In the genomic region with DNA sequence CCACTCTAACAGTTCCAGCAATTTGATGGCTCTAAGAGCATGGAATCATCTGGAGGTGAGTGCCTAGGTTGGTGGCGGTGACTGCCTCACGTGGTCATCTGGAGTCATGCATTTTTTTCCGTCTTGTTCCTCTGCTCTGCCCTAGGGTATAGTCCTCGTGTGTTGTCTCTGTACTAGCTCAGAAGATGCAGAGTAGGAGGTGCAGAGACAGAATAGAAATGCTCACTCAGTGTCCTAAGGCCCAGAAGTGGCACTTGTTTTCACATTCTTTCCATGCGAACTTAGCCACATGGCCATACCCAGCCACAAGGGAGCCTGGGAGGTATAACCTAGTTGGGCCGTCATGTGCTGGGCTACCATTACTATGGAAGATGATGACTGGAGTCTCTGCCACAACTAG, we compare ENCODE assay signal across 29 cellular contexts. TPM values are rescaled to one million over a fixed set of nuclear protein-coding genes. Genes with fewer than 3 reads are reported as not detected.
A peak's percentile ranks its signal among the peaks of the same experiment; 100 is the strongest.
DNase-seq lines count a peak whose midpoint lies in the region; ATAC-seq, FAIRE-seq and TF ChIP-seq lines count a peak whose summit lies in the region.
"Had no signal": no experiment of that assay in that cellular context is flagged by ENCODE, and none has a peak within 500 bp of the region (broad histone marks: within the 10 kb centered on the region; RNA-seq: fewer than 3 reads in every experiment).

No MANE protein-coding gene starts in this region.

- TF ChIP-seq POLR2A in GM12878 (IDR thresholded peaks at IDR 0.05; ENCODE audit: low read depth, low read length): no peak

- no peak for TF ChIP-seq EP300 in GM12878 (IDR thresholded peaks at IDR 0.05; ENCODE audit: borderline replicate concordance in 1 of 2, control insufficient read depth in 1 of 2, low read depth in 2 of 2, low read length in 2 of 2)

- H3K4me2 ChIP-seq in GM12878 (ENCODE audit: control insufficient read depth, insufficient read depth): no peak overlapping the region
- H3K4me2 ChIP-seq: PC-9 had no signal

- FAIRE-seq in GM12878 (lab: Jason Lieb, UNC): no peak
- FAIRE-seq: astrocyte, GM12891, keratinocyte had no signal

- H3K4me3 ChIP-seq in CD4-positive, alpha-beta memory T cell (ENCODE audit: low read length in 2 of 2): no peak overlapping the region
- H3K4me3 ChIP-seq in GM12878 (no peak overlapping the region), neutrophil (ENCODE audit: low read depth in 1 of 2, low read length in 1 of 2) (no peak overlapping the region)
- H3K4me3 ChIP-seq: GM23248, lower lobe of right lung, PC-9, suprapubic skin had no signal

- POLR2A ChIA-PET in activated CD4-positive, alpha-beta T cell treated with anti-CD3 and anti-CD28 coated beads for 36 hours (lab: Charles Lee): no interaction called here
- POLR2A ChIA-PET in CD4-positive, alpha-beta memory T cell (lab: Charles Lee; ENCODE audit: partially characterized antibody): no interaction called here
- POLR2A ChIA-PET in GM12878 (lab: Charles Lee): interaction anchor here (0.5 to 0.6 kb wide), 2 partner anchors 168 to 418 kb away, joined by 3 read pairs; no protein-coding TSS in a partner anchor
- POLR2A ChIA-PET in activated CD4-positive, alpha-beta memory T cell treated with anti-CD3 and anti-CD28 coated beads for 36 hours (lab: Charles Lee): no interaction called here

- no peaks in the 10 kb centered on the region for H3K9me3 ChIP-seq in CD4-positive, alpha-beta memory T cell (ENCODE audit: control insufficient read depth in 1 of 2, low read length in 2 of 2)
- H3K9me3 ChIP-seq in GM12878 (replicated peaks; ENCODE audit: control insufficient read depth, insufficient read depth, low read length) (peaks cover 10% of the 10 kb centered on the region), neutrophil (no peaks in the 10 kb centered on the region)
- H3K9me3 ChIP-seq: suprapubic skin had no signal

- no peaks in the 10 kb centered on the region for H3K27me3 Mint-ChIP-seq in activated CD4-positive, alpha-beta T cell treated with anti-CD3 and anti-CD28 coated beads for 36 hours
- H3K27me3 Mint-ChIP-seq in CD4-positive, alpha-beta memory T cell: no peaks in the 10 kb centered on the region
- no peaks in the 10 kb centered on the region for H3K27me3 Mint-ChIP-seq in activated CD4-positive, alpha-beta memory T cell treated with anti-CD3 and anti-CD28 coated beads for 36 hours

- H3K9me3 Mint-ChIP-seq in activated CD4-positive, alpha-beta T cell treated with anti-CD3 and anti-CD28 coated beads for 36 hours (ENCODE audit: low read depth): no peaks in the 10 kb centered on the region
- peaks cover 0 to 8% (median 2%) of the 10 kb centered on the region in 8 donors for H3K9me3 Mint-ChIP-seq in CD4-positive, alpha-beta memory T cell
- peaks cover 7% of the 10 kb centered on the region for H3K9me3 Mint-ChIP-seq in activated CD4-positive, alpha-beta memory T cell treated with anti-CD3 and anti-CD28 coated beads for 36 hours

- DNase-seq in activated CD4-positive, alpha-beta T cell treated with anti-CD3 and anti-CD28 coated beads for 36 hours: no peak
- no peak for DNase-seq in activated CD4-positive, alpha-beta T cell treated with anti-CD3 and anti-CD28 coated beads, Interleukin-2, amount 50 U/mL, for 1 hour
- no peak for DNase-seq in CD4-positive, alpha-beta memory T cell
- no peak for DNase-seq in GM12878 (ENCODE audit: low read depth, low spot score)
- no peak for DNase-seq in activated CD4-positive, alpha-beta memory T cell treated with anti-CD3 and anti-CD28 coated beads for 36 hours
- no peak for DNase-seq in NCI-H748 (lab: John Stamatoyannopoulos, UW; ENCODE audit: unreplicated experiment)
- DNase-seq in DMS114 treated with DMSO at 0.1 percent for 48 hours (lab: John Stamatoyannopoulos, UW; ENCODE audit: unreplicated experiment): no peak
- DNase-seq: activated CD4-positive, alpha-beta T cell treated with anti-CD3 and anti-CD28 coated beads for 48 hours; EL; glutamatergic neuron; GM23248; lower lobe of right lung; NCI-H1092 treated with DMSO at 0.1 percent for 48 hours; NCI-H187; NCI-H526; PC-9; right cardiac atrium; SHP77; stimulated activated CD4-positive, alpha-beta T cell treated with anti-CD3 and anti-CD28 coated beads, Interleukin-12 subunit alpha, Interleukin-12 subunit beta, amount 100 ng/mL, for 4 hours; stimulated activated CD4-positive, alpha-beta T cell treated with anti-CD3 and anti-CD28 coated beads, Interleukin-4, amount 100 ng/mL, for 1 hour had no signal

- in situ Hi-C loops in GM12878 (cut with MboI): no loop called here

- peaks cover 85% of the 10 kb centered on the region for H3K4me1 Mint-ChIP-seq in activated CD4-positive, alpha-beta T cell treated with anti-CD3 and anti-CD28 coated beads for 36 hours
- peaks cover 62 to 84% (median 73%) of the 10 kb centered on the region in 4 donors for H3K4me1 Mint-ChIP-seq in CD4-positive, alpha-beta memory T cell
- peaks cover 72% of the 10 kb centered on the region for H3K4me1 Mint-ChIP-seq in activated CD4-positive, alpha-beta memory T cell treated with anti-CD3 and anti-CD28 coated beads for 36 hours (ENCODE audit: low read depth)

- no peaks in the 10 kb centered on the region for H3K36me3 ChIP-seq in CD4-positive, alpha-beta memory T cell (ENCODE audit: insufficient read depth, low read length)
- H3K36me3 ChIP-seq in GM12878 (ENCODE audit: control insufficient read depth in 2 of 2, insufficient read depth in 2 of 2, low read length in 1 of 2) (peaks cover 2 to 4% of the 10 kb centered on the region in 2 experiments; a peak in 3 of 4 replicates), neutrophil (no peaks in the 10 kb centered on the region)
- H3K36me3 ChIP-seq: lower lobe of right lung, suprapubic skin had no signal

- H3K4me1 ChIP-seq in CD4-positive, alpha-beta memory T cell (ENCODE audit: insufficient read depth, low read length): peaks cover 75% of the 10 kb centered on the region
- H3K4me1 ChIP-seq in GM12878 (ENCODE audit: control insufficient read depth, insufficient read depth, low read length) (no peaks in the 10 kb centered on the region), neutrophil (ENCODE audit: control insufficient read depth in 1 of 2, insufficient read depth in 1 of 2, low read depth in 1 of 2, low read length in 1 of 2) (peaks cover 29 to 44% of the 10 kb centered on the region in 2 experiments)

- no peak overlapping the region for H3K27ac Mint-ChIP-seq in activated CD4-positive, alpha-beta T cell treated with anti-CD3 and anti-CD28 coated beads for 36 hours
- peak overlapping the region in 2 of 7 donors; percentile 14 to 29 for H3K27ac Mint-ChIP-seq in CD4-positive, alpha-beta memory T cell
- H3K27ac Mint-ChIP-seq in activated CD4-positive, alpha-beta memory T cell treated with anti-CD3 and anti-CD28 coated beads for 36 hours: no peak overlapping the region
- H3K27ac Mint-ChIP-seq: activated naive CD4-positive, alpha-beta T cell treated with anti-CD3 and anti-CD28 coated beads, Interleukin-2, amount 50 U/mL, for 72 hours had no signal

- CTCF ChIA-PET in activated CD4-positive, alpha-beta T cell treated with anti-CD3 and anti-CD28 coated beads for 36 hours (lab: Charles Lee): interaction anchor here (1.1 kb wide), 1 partner anchor 23 kb away, joined by 3 read pairs; no protein-coding TSS in a partner anchor
- CTCF ChIA-PET in CD4-positive, alpha-beta memory T cell (lab: Charles Lee; ENCODE audit: partially characterized antibody): no interaction called here
- CTCF ChIA-PET in GM12878 (lab: Yijun Ruan, JAX): no interaction called here
- CTCF ChIA-PET in activated CD4-positive, alpha-beta memory T cell treated with anti-CD3 and anti-CD28 coated beads for 36 hours (lab: Charles Lee): interaction anchor here (1.0 kb wide), 1 partner anchor 15 kb away, joined by 3 read pairs; no protein-coding TSS in a partner anchor

- peaks cover 93% of the 10 kb centered on the region for H3K79me2 ChIP-seq in GM12878 (ENCODE audit: control insufficient read depth, insufficient read depth, low read length)

- peaks cover 6% of the 10 kb centered on the region; the same call in 1 of the 2 replicates for H4K20me1 ChIP-seq in GM12878 (ENCODE audit: control insufficient read depth, insufficient read depth)

- H3K9ac ChIP-seq in GM12878 (ENCODE audit: control insufficient read depth, insufficient read depth, low read length): no peak overlapping the region
- H3K9ac ChIP-seq: GM23248, parathyroid adenoma had no signal

- TF ChIP-seq RAD21 in GM12878 (IDR thresholded peaks at IDR 0.05; ENCODE audit: insufficient read depth, low read depth, low read length): no peak

- no peak overlapping the region for H3K4me3 Mint-ChIP-seq in activated CD4-positive, alpha-beta T cell treated with anti-CD3 and anti-CD28 coated beads for 36 hours
- H3K4me3 Mint-ChIP-seq in CD4-positive, alpha-beta memory T cell: peak overlapping the region in 6 of 8 donors; percentile 20 to 72 (median 44)
- H3K4me3 Mint-ChIP-seq in activated CD4-positive, alpha-beta memory T cell treated with anti-CD3 and anti-CD28 coated beads for 36 hours: no peak overlapping the region

- ATAC-seq in activated CD4-positive, alpha-beta T cell treated with anti-CD3 and anti-CD28 coated beads for 36 hours: peak; percentile 52
- ATAC-seq in GM12878: peak; percentile 17; the same call in 1 of the 3 replicates

- SMC1A ChIA-PET in GM12878 (lab: Charles Lee; ENCODE audit: uncharacterized antibody, unreplicated experiment): no interaction called here

- WGBS in GM12878 (ENCODE audit: insufficient coverage, insufficient replicate concordance, low lambda C conversion rate, missing lambda C conversion rate): 90% methylated on average over 6 of the region's 6 CpGs

- RAD21 ChIA-PET in GM12878 (lab: Charles Lee; ENCODE audit: unreplicated experiment): no interaction called here

- no peaks in the 10 kb centered on the region for H3K27me3 ChIP-seq in CD4-positive, alpha-beta memory T cell (ENCODE audit: insufficient read depth, low read length)
- H3K27me3 ChIP-seq in GM12878 (replicated peaks in 1 of 2; ENCODE audit: control insufficient read depth in 2 of 2, insufficient read depth in 2 of 2, low read length in 1 of 2): no peaks in the 10 kb centered on the region
- H3K27me3 ChIP-seq in neutrophil: no peaks in the 10 kb centered on the region
- H3K27me3 ChIP-seq: suprapubic skin had no signal

- no peak overlapping the region for H2AFZ ChIP-seq in GM12878 (ENCODE audit: control insufficient read depth, low read depth, low read length)
- H2AFZ ChIP-seq: GM23248, parathyroid adenoma, PC-9 had no signal

- H3K36me3 Mint-ChIP-seq in activated CD4-positive, alpha-beta T cell treated with anti-CD3 and anti-CD28 coated beads for 36 hours (ENCODE audit: low read depth): peaks cover 19% of the 10 kb centered on the region
- H3K36me3 Mint-ChIP-seq in CD4-positive, alpha-beta memory T cell: peaks cover 3 to 8% of the 10 kb centered on the region in 2 donors
- H3K36me3 Mint-ChIP-seq in activated CD4-positive, alpha-beta memory T cell treated with anti-CD3 and anti-CD28 coated beads for 36 hours: peaks cover 5% of the 10 kb centered on the region

- H3K27ac ChIP-seq in CD4-positive, alpha-beta memory T cell (ENCODE audit: low read depth, low read length): no peak overlapping the region
- H3K27ac ChIP-seq in GM12878 (ENCODE audit: control insufficient read depth, insufficient read depth) (no peak overlapping the region), neutrophil (peak overlapping the region; percentile 15)
- H3K27ac ChIP-seq: 22Rv1, C4-2B, GM23248, lower lobe of right lung, parathyroid adenoma, PC-9, suprapubic skin had no signal

- TF ChIP-seq CTCF in GM12878 (IDR thresholded peaks at IDR 0.05 in 2 of 3, conservative IDR thresholded peaks at IDR 0.05 in 1 of 3; ENCODE audit: control insufficient read depth in 2 of 3, extremely low read depth in 1 of 3, insufficient read depth in 1 of 3, low read depth in 3 of 3, low read length in 3 of 3): no peak
- TF ChIP-seq CTCF in neutrophil (IDR thresholded peaks at IDR 0.05): no peak

- intact Hi-C loops in activated CD4-positive, alpha-beta T cell treated with anti-CD3 and anti-CD28 coated beads for 36 hours (cut with DNase I, micrococcal nuclease): no loop called here
- intact Hi-C loops in CD4-positive, alpha-beta memory T cell (cut with micrococcal nuclease): no loop called here
- intact Hi-C loops in GM12878 (cut with micrococcal nuclease; ENCODE audit: unreplicated experiment): no loop called here
- intact Hi-C loops in activated CD4-positive, alpha-beta memory T cell treated with anti-CD3 and anti-CD28 coated beads for 36 hours (cut with micrococcal nuclease): no loop called here

- BruUV-seq in GM12878 (replicated peaks; lab: Mats Ljungman, UMichigan): no TSS peak

RNA-seq across cellular contexts. Expression of a gene that starts 30.3 kb away (rescaled TPM):
- 10 to 100 TPM; 51.1 to 76.9 TPM for total RNA-seq in activated CD4-positive, alpha-beta T cell treated with anti-CD3 and anti-CD28 coated beads for 36 hours
- 100 to 1,000 TPM; 126 to 130 TPM for total RNA-seq in CD4-positive, alpha-beta memory T cell
- 1 to 10 TPM; 1.4 to 4.2 TPM for polyA plus RNA-seq in CD4-positive, alpha-beta memory T cell
- 248 and 256 TPM in 2 replicates for total RNA-seq in GM12878 (2013; cell fraction: nucleolus; rRNA removed)
- total RNA-seq in GM12878 (2014; rRNA removed) (43.0 and 46.4 TPM in 2 replicates), GM12878 (2014; rRNA removed; fragmentation: Illumina TruSeq; extraction: Trizol) (45.1 and 47.3 TPM in 2 replicates), GM12878 (2021) (53.4 TPM in 2 replicates)
- 23.1 TPM for polyA plus RNA-seq in GM12878 (2011; ENCODE audit: low read depth)
- polyA plus RNA-seq in GM12878 (2011; rRNA removed) (49.9 and 68.6 TPM in 2 replicates), GM12878 (2014; fragmentation: Illumina TruSeq; extraction: Trizol) (30.5 and 31.9 TPM in 2 replicates), GM12878 (2014; fragmentation: Nextera tagmentation; extraction: Ambion mirVana) (1 to 10 TPM; 4.8 to 9.1 TPM), GM12878 (2014; rRNA removed) (27.1 and 29.4 TPM in 2 replicates), GM12878 (2016; fragmentation: Nextera tagmentation; extraction: Ambion mirVana) (1 to 10 TPM; 2.4 to 3.0 TPM)
- polyA plus RNA-seq in GM12878 (2011; cell fraction: cytosol; rRNA removed): 49.4 and 59.7 TPM in 2 replicates
- polyA plus RNA-seq in GM12878 (2011; cell fraction: nucleus; rRNA removed): 105 and 126 TPM in 2 replicates
- 23.5 and 24.4 TPM in 2 replicates for polyA plus RNA-seq in GM12878 (2012)
- polyA minus RNA-seq in GM12878 (2011; rRNA and poly(A)+ RNA removed): 188 and 274 TPM in 2 replicates
- 49.1 and 50.9 TPM in 2 replicates for polyA minus RNA-seq in GM12878 (2011; cell fraction: cytosol; rRNA and poly(A)+ RNA removed)
- polyA minus RNA-seq in GM12878 (2011; cell fraction: nucleus; rRNA and poly(A)+ RNA removed): 120 and 170 TPM in 2 replicates
- total RNA-seq in activated CD4-positive, alpha-beta memory T cell treated with anti-CD3 and anti-CD28 coated beads for 36 hours: 10 to 100 TPM; 47.6 to 51.1 TPM

Comparison
In these comparisons a context has a peak if more than half of its experiments do, and no peak if none do; other contexts are left out.
1. H3K4me3 Mint-ChIP-seq: peak in CD4-positive, alpha-beta memory T cell (6 of 8); none in activated CD4-positive, alpha-beta T cell treated with anti-CD3 and anti-CD28 coated beads for 36 hours (single experiment) and activated CD4-positive, alpha-beta memory T cell treated with anti-CD3 and anti-CD28 coated beads for 36 hours (single experiment).
2. CTCF ChIA-PET loops: an anchor here in activated CD4-positive, alpha-beta T cell treated with anti-CD3 and anti-CD28 coated beads for 36 hours (1.1 kb wide) and activated CD4-positive, alpha-beta memory T cell treated with anti-CD3 and anti-CD28 coated beads for 36 hours (1.0 kb wide); none called in CD4-positive, alpha-beta memory T cell and GM12878.